Comparison of ENCODE assay signal across 8 cellular contexts in the genomic region with DNA sequence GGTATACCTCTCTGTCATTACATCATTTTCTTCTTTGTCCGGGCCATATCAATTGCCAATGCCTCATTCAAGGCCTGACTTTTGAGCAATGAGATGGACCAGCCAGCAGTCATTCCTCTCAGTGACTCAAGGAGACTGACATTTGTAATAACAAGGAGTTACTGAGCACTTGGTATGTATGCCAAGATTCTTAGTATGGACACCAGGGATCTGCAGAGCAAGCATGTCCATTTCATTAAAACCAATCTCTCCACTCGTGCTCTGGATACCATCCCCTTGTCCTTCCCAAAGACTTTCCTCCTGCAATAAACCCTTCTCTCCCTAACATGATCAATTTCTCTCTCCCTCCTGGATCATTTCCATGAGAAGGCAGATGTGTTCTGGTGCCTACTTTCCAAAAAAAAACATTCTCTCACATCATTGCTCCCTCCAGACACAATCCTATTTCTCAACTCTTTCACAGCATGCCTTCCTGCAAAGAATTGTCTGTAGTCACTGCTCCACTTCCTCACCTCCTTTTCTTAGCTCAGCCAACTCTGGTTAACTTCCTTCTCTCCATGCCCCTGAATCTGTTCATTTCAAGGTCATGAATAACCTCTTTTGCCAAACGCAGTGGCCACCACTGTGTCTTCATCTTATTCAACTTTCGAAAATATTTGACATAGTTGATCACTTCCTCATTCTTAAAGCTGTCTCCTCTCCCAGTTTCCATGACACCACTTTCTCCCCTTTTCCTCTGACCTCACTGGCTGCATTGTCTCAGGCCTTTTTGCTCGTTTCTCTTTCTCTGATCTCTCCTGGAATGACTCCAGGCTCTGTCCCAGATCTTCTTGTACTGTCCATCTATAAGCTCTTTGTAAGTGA.
A peak's percentile ranks its signal among the peaks of the same experiment; 100 is the strongest.
DNase-seq lines count a peak whose midpoint lies in the region; ATAC-seq and TF ChIP-seq lines count a peak whose summit lies in the region.

No MANE protein-coding gene starts in this region.

- H2AFZ ChIP-seq in SK-N-SH (ENCODE audit: low read depth) (peak overlapping the region; percentile 38; the same call in 1 of the 2 replicates), hepatocyte (no peak overlapping the region)

- TF ChIP-seq CTCF in AG10803 (conservative IDR thresholded peaks at IDR 0.05; ENCODE audit: low read length) (no peak), SK-N-SH (IDR thresholded peaks at IDR 0.05) (no peak), hepatocyte (IDR thresholded peaks at IDR 0.05; ENCODE audit: poor library complexity) (no peak), tibial artery (IDR thresholded peaks at IDR 0.05) (no peak)

- peak; percentile 96 for DNase-seq in AG10803 (ENCODE audit: low read depth)
- peak; percentile 91 for DNase-seq in HCEC 1CT
- no peak for DNase-seq in SK-N-SH
- DNase-seq in hepatocyte (ENCODE audit: low spot score), result peak; percentile 34
- DNase-seq in tibial artery, result peak in 1 of 2 donors; percentile 68
- DNase-seq in NCI-H2196 treated with DMSO at 0.1 percent for 48 hours (lab: John Stamatoyannopoulos, UW; ENCODE audit: unreplicated experiment), result no peak
- DNase-seq in NCI-H446 (lab: John Stamatoyannopoulos, UW), result no peak

- H3K4me3 ChIP-seq in AG10803 (ENCODE audit: low read length) (no peak overlapping the region), SK-N-SH (ENCODE audit: low read depth in 2 of 2, low read length in 1 of 2) (no peak overlapping the region), hepatocyte (no peak overlapping the region), tibial artery (no peak overlapping the region)

- peaks cover 0 to 5% of the 10 kb centered on the region in 2 experiments; a peak in 1 of 4 replicates for H3K4me1 ChIP-seq in SK-N-SH (ENCODE audit: control insufficient read depth in 1 of 2, insufficient read depth in 2 of 2, low read depth in 1 of 2, low read length in 1 of 2)
- peaks cover 9% of the 10 kb centered on the region for H3K4me1 ChIP-seq in hepatocyte (ENCODE audit: insufficient read depth)
- H3K4me1 ChIP-seq in tibial artery, result peaks cover 0 to 7% (median 1%) of the 10 kb centered on the region in 4 donors

- 53% methylated on average over 5 of the region's 5 CpGs for WGBS in SK-N-SH (ENCODE audit: low lambda C conversion rate)
- 74% methylated on average over 5 of the region's 5 CpGs for WGBS in hepatocyte (ENCODE audit: low lambda C conversion rate, missing lambda C conversion rate)

- no peak overlapping the region for H3K9ac ChIP-seq in SK-N-SH

- H3K27me3 ChIP-seq in SK-N-SH (ENCODE audit: insufficient read depth), result no peaks in the 10 kb centered on the region
- no peaks in the 10 kb centered on the region for H3K27me3 ChIP-seq in hepatocyte
- no peaks in the 10 kb centered on the region for H3K27me3 ChIP-seq in tibial artery

- no peak for TF ChIP-seq RAD21 in SK-N-SH (IDR thresholded peaks at IDR 0.05; ENCODE audit: low read length)

- H3K27ac ChIP-seq in SK-N-SH (ENCODE audit: low read depth in 2 of 2, low read length in 1 of 2) (peak overlapping the region in 1 of 2 experiments; percentile 60; a peak in 2 of 4 replicates), hepatocyte (peak overlapping the region; percentile 78), tibial artery (peak overlapping the region; percentile 10 to 28)

- ATAC-seq in HG03135 (IDR thresholded peaks at IDR 0.05; ENCODE audit: unreplicated experiment), result no peak

- POLR2A ChIA-PET in SK-N-SH (lab: Yijun Ruan, JAX), result no interaction called here

- H3K4me2 ChIP-seq in SK-N-SH (0 out of 2 replicates have a peak overlapping the region, but pooled peaks have one; percentile 12), hepatocyte (no peak overlapping the region)

- no peaks in the 10 kb centered on the region for H3K79me2 ChIP-seq in SK-N-SH (ENCODE audit: insufficient read depth)
- H3K79me2 ChIP-seq in hepatocyte, result no peaks in the 10 kb centered on the region

- TF ChIP-seq EP300 in SK-N-SH (IDR thresholded peaks at IDR 0.05; ENCODE audit: borderline replicate concordance in 1 of 2, low read depth in 1 of 2, low read length in 1 of 2), result 0 out of 4 replicates have a peak, but pooled peaks of 1 of the 2 experiments have one; percentile 23

- H4K20me1 ChIP-seq in SK-N-SH (ENCODE audit: insufficient read depth) (no peaks in the 10 kb centered on the region), hepatocyte (ENCODE audit: insufficient read depth, poor library complexity, severe bottlenecking) (no peaks in the 10 kb centered on the region)

- CTCF ChIA-PET in SK-N-SH (lab: Yijun Ruan, JAX), result interaction anchor here (1.2 kb wide), 1 partner anchor 18 kb away, joined by 3 read pairs; no protein-coding TSS in a partner anchor

- H3K36me3 ChIP-seq in SK-N-SH (replicated peaks in 1 of 2; ENCODE audit: control insufficient read depth in 1 of 2, insufficient read depth in 2 of 2, low read length in 1 of 2) (no peaks in the 10 kb centered on the region), hepatocyte (replicated peaks; ENCODE audit: insufficient read depth, low read depth) (no peaks in the 10 kb centered on the region), tibial artery (no peaks in the 10 kb centered on the region)

- intact Hi-C loops in tibial artery (cut with DNase I; ENCODE audit: low total_unique reads), result no loop called here

- H3F3A ChIP-seq in SK-N-SH (replicated peaks; ENCODE audit: insufficient read depth), result peaks cover 9% of the 10 kb centered on the region

- H3K9me2 ChIP-seq in SK-N-SH, result no peaks in the 10 kb centered on the region
- no peaks in the 10 kb centered on the region for H3K9me2 ChIP-seq in hepatocyte (replicated peaks; ENCODE audit: insufficient read depth)

- H3K9me3 ChIP-seq in SK-N-SH, result no peaks in the 10 kb centered on the region
- no peaks in the 10 kb centered on the region for H3K9me3 ChIP-seq in hepatocyte (ENCODE audit: low read depth)
- H3K9me3 ChIP-seq in tibial artery, result no peaks in the 10 kb centered on the region

TF ChIP-seq in SK-N-SH, 30 proteins besides CTCF, POLR2A, EP300 and RAD21:
- no peak for TF ChIP-seq SIN3A (IDR thresholded peaks at IDR 0.05; ENCODE audit: borderline replicate concordance, low read depth, low read length)
- no peak for TF ChIP-seq USF2 (IDR thresholded peaks at IDR 0.05; ENCODE audit: borderline replicate concordance, low read depth, low read length)
- TF ChIP-seq POLR2AphosphoS5 (IDR thresholded peaks at IDR 0.05; ENCODE audit: low read depth, low read length), result no peak
- peak; percentile 70 for TF ChIP-seq ELF1 (IDR thresholded peaks at IDR 0.05)
- peak; percentile 35; the same call in 1 of the 2 replicates for TF ChIP-seq TCF12 (IDR thresholded peaks at IDR 0.05)
- TF ChIP-seq NFIC (IDR thresholded peaks at IDR 0.05; ENCODE audit: borderline replicate concordance), result peak; percentile 37
- 0 out of 2 replicates have a peak, but pooled peaks have one; percentile 25 for TF ChIP-seq FOSL2 (IDR thresholded peaks at IDR 0.05; ENCODE audit: borderline replicate concordance, low read depth)
- TF ChIP-seq TAF1 (IDR thresholded peaks at IDR 0.05; ENCODE audit: borderline replicate concordance, low read depth, low read length), result no peak
- no peak for TF ChIP-seq FOXJ3 (CRISPR knock-in tag; IDR thresholded peaks at IDR 0.05)
- no peak for TF ChIP-seq GABPA (IDR thresholded peaks at IDR 0.05; ENCODE audit: low read depth)
- 0 out of 2 replicates have a peak, but pooled peaks have one; percentile 23 for TF ChIP-seq TEAD4 (IDR thresholded peaks at IDR 0.05; ENCODE audit: borderline replicate concordance, insufficient read depth)

Comparison
In these comparisons a context has a peak if more than half of its experiments do, and no peak if none do; other contexts are left out.
1. DNase-seq: peak in AG10803 (single experiment), HCEC 1CT (single experiment) and hepatocyte (single experiment); none in SK-N-SH (single experiment), NCI-H2196 treated with DMSO at 0.1 percent for 48 hours (single experiment) and NCI-H446 (0 of 2).